20 cellular contexts compared by ENCODE assay signal in genomic region chr20:64075556-64075955, GRCh38. TPM values are rescaled to one million over a fixed set of nuclear protein-coding genes. Genes with fewer than 3 reads are reported as not detected.
DNase-seq lines count a peak whose midpoint lies in the region; ATAC-seq, FAIRE-seq and TF ChIP-seq lines count a peak whose summit lies in the region.
"Had no signal": no experiment of that assay in that cellular context is flagged by ENCODE, and none has a peak within 500 bp of the region (broad histone marks: within the 10 kb centered on the region; RNA-seq: fewer than 3 reads in every experiment).

No MANE protein-coding gene starts in this region.

- H3K36me3 ChIP-seq in right atrium auricular region: peaks cover 16% of the 10 kb centered on the region
- H3K36me3 ChIP-seq in thymus (ENCODE audit: control insufficient read depth, insufficient read depth): peaks cover 38% of the 10 kb centered on the region
- H3K36me3 ChIP-seq in small intestine (ENCODE audit: control insufficient read depth in 2 of 2, insufficient read depth in 2 of 2, low read length in 2 of 2): no peaks in the 10 kb centered on the region

- peaks cover 18 to 34% (median 25%) of the 10 kb centered on the region in 3 donors for H3K4me1 Mint-ChIP-seq in T-cell
- peaks cover 31% of the 10 kb centered on the region for H3K4me1 Mint-ChIP-seq in memory B cell

- CTCF ChIA-PET in T-cell (lab: Charles Lee): no interaction called here

- H3K4me1 ChIP-seq in right atrium auricular region (peaks cover 0 to 32% of the 10 kb centered on the region in 2 donors), thymus (ENCODE audit: control insufficient read depth, insufficient read depth, low read length) (peaks cover 26% of the 10 kb centered on the region), small intestine (ENCODE audit: control insufficient read depth in 2 of 2, insufficient read depth in 1 of 2, low read depth in 1 of 2, low read length in 1 of 2) (no peaks in the 10 kb centered on the region)

- H3K27me3 ChIP-seq in right atrium auricular region: no peaks in the 10 kb centered on the region
- H3K27me3 ChIP-seq in thymus (ENCODE audit: control insufficient read depth, insufficient read depth): no peaks in the 10 kb centered on the region
- no peaks in the 10 kb centered on the region for H3K27me3 ChIP-seq in small intestine (ENCODE audit: control insufficient read depth in 2 of 2, insufficient read depth in 2 of 2, low read length in 2 of 2)

- H3K27ac Mint-ChIP-seq in T-cell (peak overlapping the region; percentile 22 to 43), memory B cell (peak overlapping the region; percentile 20)
- H3K27ac Mint-ChIP-seq: GM23338 had no signal

- POLR2A ChIA-PET in T-cell (lab: Charles Lee): no interaction called here

- DNase-seq in Right ventricle myocardium inferior (ENCODE audit: missing footprints): peak; percentile 68
- no peak for DNase-seq in right atrium auricular region (ENCODE audit: low spot score)
- no peak for DNase-seq in T-cell
- no peak for DNase-seq in memory B cell (ENCODE audit: low spot score in 2 of 2)
- DNase-seq in small intestine: no peak
- DNase-seq in GM13977 (ENCODE audit: low spot score): no peak
- DNase-seq: CD8-positive, alpha-beta memory T cell; DMS79 treated with DMSO at 0.1 percent for 48 hours; KG1; NCI-H1092; NCI-H2081 treated with DMSO at 0.1 percent for 48 hours; NCI-H510A treated with DMSO at 0.1 percent for 48 hours; PC-9 had no signal

- peak overlapping the region in 1 of 3 donors; percentile 91 for H3K4me3 Mint-ChIP-seq in T-cell
- H3K4me3 Mint-ChIP-seq in memory B cell: no peak overlapping the region
- H3K4me3 Mint-ChIP-seq: GM23338 had no signal

- H3K9me3 Mint-ChIP-seq in T-cell (no peaks in the 10 kb centered on the region), memory B cell (no peaks in the 10 kb centered on the region)
- H3K9me3 Mint-ChIP-seq: CD8-positive, alpha-beta memory T cell; GM23338 had no signal

- H3K27ac ChIP-seq in right atrium auricular region (no peak overlapping the region), thymus (ENCODE audit: low read depth) (peak overlapping the region; percentile 2), small intestine (ENCODE audit: low read depth in 1 of 2, low read length in 1 of 2) (no peak overlapping the region)
- H3K27ac ChIP-seq: PC-9 had no signal

- H3K36me3 Mint-ChIP-seq in T-cell (peaks cover 3% of the 10 kb centered on the region), memory B cell (peaks cover 11% of the 10 kb centered on the region)

- in situ Hi-C loops in GM13977 (cut with MboI; ENCODE audit: low pct_unique_long_range_greater_than_20kb, low sequenced_read_pairs, unreplicated experiment): no loop called here

- 98% methylated on average over 12 of the region's 12 CpGs for WGBS in thymus
- 91 to 92% (median 91%) methylated on average over 12 of the region's 12 CpGs for WGBS in small intestine, 3 donors

- H3K27me3 Mint-ChIP-seq in T-cell: no peaks in the 10 kb centered on the region
- H3K27me3 Mint-ChIP-seq in memory B cell: no peaks in the 10 kb centered on the region
- H3K27me3 Mint-ChIP-seq: CD8-positive, alpha-beta memory T cell had no signal

- no peak for ATAC-seq in Right ventricle myocardium inferior
- ATAC-seq in T-cell (replicated peaks in 1 of 4): no peak
- ATAC-seq in memory B cell (ENCODE audit: low read depth): no peak
- no peak for ATAC-seq in HG03280 (IDR thresholded peaks at IDR 0.05; ENCODE audit: unreplicated experiment)
- ATAC-seq: GM23338 had no signal

- FAIRE-seq in small intestine (lab: Jason Lieb, UNC): no peak
- FAIRE-seq: GM18507 had no signal

- H3K9me3 ChIP-seq in right atrium auricular region (no peaks in the 10 kb centered on the region), thymus (ENCODE audit: control insufficient read depth) (peaks cover 1% of the 10 kb centered on the region), small intestine (ENCODE audit: control insufficient read depth, low read depth) (no peaks in the 10 kb centered on the region)

- H3K4me3 ChIP-seq in right atrium auricular region: no peak overlapping the region
- no peak overlapping the region for H3K4me3 ChIP-seq in thymus (ENCODE audit: low read length)
- H3K4me3 ChIP-seq in small intestine (ENCODE audit: low read depth in 1 of 2, low read length in 2 of 2): no peak overlapping the region
- H3K4me3 ChIP-seq: GM23338, PC-9 had no signal

- TF ChIP-seq CTCF in right atrium auricular region (IDR thresholded peaks at IDR 0.05) (no peak), GM13977 (IDR thresholded peaks at IDR 0.05; ENCODE audit: extremely low read depth, insufficient read depth, missing control alignments) (no peak)

- intact Hi-C loops in Right ventricle myocardium inferior (cut with DNase I): no loop called here

RNA-seq across cellular contexts. Expression of gene RGS19, which starts 3.8 kb away (rescaled TPM):
- total RNA-seq in Right ventricle myocardium inferior (6.6 TPM), right atrium auricular region (10 to 100 TPM in 1 of 2 donors, 1 to 10 TPM in 1; 7.8 to 14.1 TPM), T-cell (10 to 100 TPM; 39.2 to 61.7 (median 57.3) TPM)
- polyA plus RNA-seq in thymus (27.2 TPM), small intestine (10 to 100 TPM in 1 of 3 donors, 1 to 10 TPM in 2; 1.8 to 10.8 (median 6.4) TPM)

RNA-seq across cellular contexts. Expression of gene OPRL1, which starts 4.3 kb away (rescaled TPM):
- total RNA-seq in Right ventricle myocardium inferior: 0.49 TPM
- total RNA-seq in right atrium auricular region: 1 to 10 TPM in 1 of 2 donors, under 1 TPM in 1; 0.75 to 1.4 TPM
- total RNA-seq in T-cell: 1 to 10 TPM; 1.1 to 1.9 (median 1.5) TPM
- 1.1 TPM for polyA plus RNA-seq in thymus
- under 1 TPM in 1 of 3 donors, not detected in 2; 0.30 TPM for polyA plus RNA-seq in small intestine

RNA-seq across cellular contexts. Expression of gene LKAAEAR1, which starts 8.6 kb away (rescaled TPM):
- not detected for total RNA-seq in Right ventricle myocardium inferior
- not detected for total RNA-seq in right atrium auricular region
- total RNA-seq in T-cell: under 1 TPM in 3 of 5 donors, not detected in 2; 0.30 to 0.86 (median 0.35) TPM
- polyA plus RNA-seq in thymus: 0.14 TPM
- polyA plus RNA-seq in small intestine: not detected
- total RNA-seq: G401, GM23338, MCF 10A, PC-9 had no signal

RNA-seq across cellular contexts. Expression of gene TCEA2, which starts 12.6 kb away (rescaled TPM):
- total RNA-seq in Right ventricle myocardium inferior (39.0 TPM), right atrium auricular region (10 to 100 TPM; 17.8 to 25.5 TPM), T-cell (10 to 100 TPM; 25.8 to 49.7 (median 40.1) TPM)
- polyA plus RNA-seq in thymus (53.2 TPM), small intestine (10 to 100 TPM in 1 of 3 donors, 1 to 10 TPM in 2; 7.8 to 15.8 (median 9.5) TPM)

RNA-seq across cellular contexts. Expression of gene SOX18, which starts 26.1 kb away (rescaled TPM):
- 38.4 TPM for total RNA-seq in Right ventricle myocardium inferior
- 10 to 100 TPM; 15.1 to 17.2 TPM for total RNA-seq in right atrium auricular region
- total RNA-seq in T-cell: under 1 TPM in 3 of 5 donors, not detected in 2; 0.35 to 0.56 (median 0.44) TPM
- 17.2 TPM for polyA plus RNA-seq in thymus
- polyA plus RNA-seq in small intestine: 10 to 100 TPM in 1 of 3 donors, 1 to 10 TPM in 1, under 1 TPM in 1; 0.67 to 26.8 (median 2.2) TPM
- total RNA-seq: CD8-positive, alpha-beta memory T cell; PC-9; SK-MEL-5 had no signal
- polyA plus RNA-seq: CD8-positive, alpha-beta memory T cell; GM23338 had no signal
